11 cellular contexts compared by ENCODE assay signal in the genomic region with DNA sequence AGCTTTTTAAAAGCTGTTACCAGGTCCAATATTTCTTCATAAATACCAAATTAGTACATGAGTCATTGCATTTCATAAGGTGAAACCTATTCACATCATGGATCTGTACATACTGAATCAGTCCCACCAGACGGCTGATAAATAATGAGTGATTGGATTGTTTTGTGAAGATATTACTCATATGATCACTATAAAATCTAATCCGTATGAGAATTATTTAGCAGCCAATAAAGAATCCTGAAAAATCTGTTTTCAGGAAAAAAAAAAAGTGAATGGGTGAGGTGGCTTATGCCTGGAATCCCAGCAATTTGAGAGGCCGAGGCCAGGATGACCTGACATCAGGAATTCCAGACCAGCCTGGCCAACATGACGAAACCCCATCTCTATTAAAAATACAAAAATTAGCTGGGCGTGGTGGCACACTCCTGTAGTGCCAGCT.
DNase-seq lines count a peak whose midpoint lies in the region; ATAC-seq and TF ChIP-seq lines count a peak whose summit lies in the region.
"Had no signal": no experiment of that assay in that cellular context is flagged by ENCODE, and none has a peak within 500 bp of the region (broad histone marks: within the 10 kb centered on the region; RNA-seq: fewer than 3 reads in every experiment).

No MANE protein-coding gene starts in this region.

- no peaks in the 10 kb centered on the region for H3K36me3 Mint-ChIP-seq in HFFc6 (ENCODE audit: low read depth)
- H3K36me3 Mint-ChIP-seq in activated naive CD4-positive, alpha-beta T cell treated with anti-CD3 and anti-CD28 coated beads, Interleukin-2, amount 50 U/mL, for 72 hours = peaks cover 4 to 25% of the 10 kb centered on the region in 2 donors

- TF ChIP-seq CTCF in AG09309 (IDR thresholded peaks at IDR 0.05; ENCODE audit: control insufficient read depth, insufficient read depth, low read depth, low read length, missing control alignments) (no peak), HFFc6 (IDR thresholded peaks at IDR 0.05) (no peak)

- peak overlapping the region; percentile 31 for H3K4me3 Mint-ChIP-seq in HFFc6

- no peak overlapping the region for H3K4me3 ChIP-seq in AG09309 (ENCODE audit: control insufficient read depth, low read depth, low read length)
- H3K4me3 ChIP-seq: upper lobe of right lung had no signal

- no peaks in the 10 kb centered on the region for H3K9me3 Mint-ChIP-seq in HFFc6
- no peaks in the 10 kb centered on the region for H3K9me3 Mint-ChIP-seq in activated naive CD4-positive, alpha-beta T cell treated with anti-CD3 and anti-CD28 coated beads, Interleukin-2, amount 50 U/mL, for 72 hours

- peak in 1 of 2 donors; percentile 6 for ATAC-seq in activated naive CD4-positive, alpha-beta T cell treated with anti-CD3 and anti-CD28 coated beads, Interleukin-2, amount 50 U/mL, for 72 hours
- ATAC-seq in HG02623 (IDR thresholded peaks at IDR 0.05; ENCODE audit: unreplicated experiment) (no peak), GM19328 (IDR thresholded peaks at IDR 0.05; ENCODE audit: unreplicated experiment) (no peak)
- ATAC-seq: upper lobe of right lung had no signal

- peaks cover 3% of the 10 kb centered on the region for H3K27me3 Mint-ChIP-seq in HFFc6 (ENCODE audit: insufficient read depth)

- peaks cover 55% of the 10 kb centered on the region for H3K4me1 Mint-ChIP-seq in HFFc6 (ENCODE audit: low read depth)

- H3K27ac Mint-ChIP-seq in HFFc6 = peak overlapping the region; percentile 84
- peak overlapping the region; percentile 99 to 100 for H3K27ac Mint-ChIP-seq in activated naive CD4-positive, alpha-beta T cell treated with anti-CD3 and anti-CD28 coated beads, Interleukin-2, amount 50 U/mL, for 72 hours

- DNase-seq in AG09309 (ENCODE audit: low read depth) (peak; percentile 79), HFFc6 (peak; percentile 66), glomerular visceral epithelial cell (ENCODE audit: extremely low spot score) (peak; percentile 71), NCI-H2107 treated with DMSO at 0.1 percent for 48 hours (lab: John Stamatoyannopoulos, UW; ENCODE audit: unreplicated experiment) (no peak), superior temporal gyrus (ENCODE audit: extremely low spot score) (no peak)
- DNase-seq in activated naive CD4-positive, alpha-beta T cell treated with anti-CD3 and anti-CD28 coated beads, Interleukin-2, amount 50 U/mL, for 72 hours (ENCODE audit: low spot score in 2 of 2) = no peak
- DNase-seq: activated CD4-positive, alpha-beta T cell treated with anti-CD3 and anti-CD28 coated beads for 1 hour; cerebellar nuclear complex; upper lobe of right lung had no signal

Comparison
In these comparisons a context has a peak if more than half of its experiments do, and no peak if none do; other contexts are left out.
1. DNase-seq: peak in AG09309 (single experiment), HFFc6 (single experiment) and glomerular visceral epithelial cell (single experiment); none in activated naive CD4-positive, alpha-beta T cell treated with anti-CD3 and anti-CD28 coated beads, Interleukin-2, amount 50 U/mL, for 72 hours (0 of 2), NCI-H2107 treated with DMSO at 0.1 percent for 48 hours (single experiment) and superior temporal gyrus (single experiment).